ENCODE assay signal across 15 cellular contexts in the genomic region with DNA sequence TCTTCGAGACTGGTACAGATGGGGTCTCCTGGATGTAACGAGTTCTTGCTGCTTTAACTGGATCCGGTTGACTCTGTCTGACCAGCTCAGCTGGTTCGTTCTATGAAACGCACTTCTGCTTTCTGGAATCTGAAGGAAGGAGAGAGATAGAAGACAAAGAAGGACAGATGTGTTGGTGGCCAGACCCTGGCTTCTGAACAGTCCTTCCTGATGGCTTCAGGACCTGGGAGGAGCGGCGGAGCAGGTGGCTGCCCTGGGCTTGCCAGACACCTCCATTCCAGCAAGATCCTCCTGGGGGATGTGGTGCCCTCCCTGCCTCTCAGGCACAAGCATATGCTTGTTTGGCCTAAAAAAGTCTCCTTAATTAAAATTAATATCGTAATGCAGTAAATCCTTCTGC.
DNase-seq lines count a peak whose midpoint lies in the region; ATAC-seq and TF ChIP-seq lines count a peak whose summit lies in the region.
"Had no signal": no experiment of that assay in that cellular context is flagged by ENCODE, and none has a peak within 500 bp of the region (broad histone marks: within the 10 kb centered on the region; RNA-seq: fewer than 3 reads in every experiment).

No MANE protein-coding gene starts in this region.

- no peak overlapping the region for H3K27ac Mint-ChIP-seq in stimulated activated naive CD8-positive, alpha-beta T cell treated with anti-CD3 and anti-CD28 coated beads, Interleukin-15, Interleukin-2, amounts not matched to agents 100 ng/mL and 50 ng/mL, for 24 hours
- peak overlapping the region; percentile 82 to 98 (median 84) for H3K27ac Mint-ChIP-seq in brain
- peak overlapping the region; percentile 75 to 96 (median 85) for H3K27ac Mint-ChIP-seq in naive thymus-derived CD8-positive, alpha-beta T cell
- H3K27ac Mint-ChIP-seq in activated CD4-positive, alpha-beta T cell treated with anti-CD3 and anti-CD28 coated beads, Interleukin-2, amount 10 ng/mL, durations not matched to agents 7 days and 5 days: no peak overlapping the region
- H3K27ac Mint-ChIP-seq: activated B cell treated with CpG ODN at 0.5 μM for 24 hours; stimulated activated naive B cell treated with anti-CD40 and anti-IgM and Interleukin-4, amounts not matched to agents 10 μg/mL and 1 μg/mL and 100 μg/mL, for 72 hours had no signal

- H3K27me3 Mint-ChIP-seq in stimulated activated naive CD8-positive, alpha-beta T cell treated with anti-CD3 and anti-CD28 coated beads, Interleukin-15, Interleukin-2, amounts not matched to agents 100 ng/mL and 50 ng/mL, for 24 hours: no peaks in the 10 kb centered on the region
- peaks cover 2% of the 10 kb centered on the region for H3K27me3 Mint-ChIP-seq in brain
- H3K27me3 Mint-ChIP-seq in naive thymus-derived CD8-positive, alpha-beta T cell: no peaks in the 10 kb centered on the region
- H3K27me3 Mint-ChIP-seq in activated CD4-positive, alpha-beta T cell treated with anti-CD3 and anti-CD28 coated beads, Interleukin-2, amount 10 ng/mL, durations not matched to agents 7 days and 5 days: no peaks in the 10 kb centered on the region
- H3K27me3 Mint-ChIP-seq: activated B cell treated with CpG ODN at 0.5 μM for 24 hours; stimulated activated naive B cell treated with anti-CD40 and anti-IgM and Interleukin-4, amounts not matched to agents 10 μg/mL and 1 μg/mL and 100 μg/mL, for 72 hours had no signal

- DNase-seq in stimulated activated naive CD8-positive, alpha-beta T cell treated with anti-CD3 and anti-CD28 coated beads, Interleukin-15, Interleukin-2, amounts not matched to agents 100 U/mL and 50 U/mL, for 24 hours: no peak
- DNase-seq in naive thymus-derived CD8-positive, alpha-beta T cell: no peak
- no peak for DNase-seq in activated CD4-positive, alpha-beta T cell treated with anti-CD3 and anti-CD28 coated beads, Interleukin-2, amount 10 ng/mL, durations not matched to agents 7 days and 5 days
- DNase-seq in NCI-H187 treated with DMSO at 0.1 percent for 48 hours (lab: John Stamatoyannopoulos, UW) (no peak), NCI-H526 (lab: John Stamatoyannopoulos, UW) (no peak)
- no peak for DNase-seq in effector CD4-positive, alpha-beta T cell
- DNase-seq: activated B cell treated with CpG ODN at 0.5 μM for 24 hours; activated naive CD4-positive, alpha-beta T cell treated with anti-CD3 and anti-CD28 coated beads, Interleukin-2, amount 50 U/mL, for 16 hours; Caco-2; H9; NCI-H774; stimulated activated naive B cell treated with anti-CD40 and anti-IgM and Interleukin-4, amounts not matched to agents 10 μg/mL and 1 μg/mL and 100 μg/mL, for 72 hours had no signal

- peaks cover 4% of the 10 kb centered on the region for H3K36me3 Mint-ChIP-seq in stimulated activated naive CD8-positive, alpha-beta T cell treated with anti-CD3 and anti-CD28 coated beads, Interleukin-15, Interleukin-2, amounts not matched to agents 100 ng/mL and 50 ng/mL, for 24 hours (ENCODE audit: low read depth)
- H3K36me3 Mint-ChIP-seq in brain: peaks cover 27% of the 10 kb centered on the region
- peaks cover 6 to 32% (median 7%) of the 10 kb centered on the region in 3 donors for H3K36me3 Mint-ChIP-seq in naive thymus-derived CD8-positive, alpha-beta T cell
- H3K36me3 Mint-ChIP-seq in activated CD4-positive, alpha-beta T cell treated with anti-CD3 and anti-CD28 coated beads, Interleukin-2, amount 10 ng/mL, durations not matched to agents 7 days and 5 days (ENCODE audit: low read depth): no peaks in the 10 kb centered on the region
- H3K36me3 Mint-ChIP-seq: stimulated activated naive B cell treated with anti-CD40 and anti-IgM and Interleukin-4, amounts not matched to agents 10 μg/mL and 1 μg/mL and 100 μg/mL, for 72 hours had no signal

- TF ChIP-seq CTCF in brain (conservative IDR thresholded peaks at IDR 0.05): no peak

- peak overlapping the region; percentile 52 for H3K4me3 Mint-ChIP-seq in stimulated activated naive CD8-positive, alpha-beta T cell treated with anti-CD3 and anti-CD28 coated beads, Interleukin-15, Interleukin-2, amounts not matched to agents 100 ng/mL and 50 ng/mL, for 24 hours
- H3K4me3 Mint-ChIP-seq in brain: peak overlapping the region in 4 of 5 experiments; percentile 11 to 50 (median 38)
- peak overlapping the region in 9 of 10 donors; percentile 47 to 81 (median 70) for H3K4me3 Mint-ChIP-seq in naive thymus-derived CD8-positive, alpha-beta T cell
- H3K4me3 Mint-ChIP-seq in activated CD4-positive, alpha-beta T cell treated with anti-CD3 and anti-CD28 coated beads, Interleukin-2, amount 10 ng/mL, durations not matched to agents 7 days and 5 days: no peak overlapping the region
- H3K4me3 Mint-ChIP-seq: activated B cell treated with CpG ODN at 0.5 μM for 24 hours; H9; stimulated activated naive B cell treated with anti-CD40 and anti-IgM and Interleukin-4, amounts not matched to agents 10 μg/mL and 1 μg/mL and 100 μg/mL, for 72 hours had no signal

- H3K4me1 Mint-ChIP-seq in stimulated activated naive CD8-positive, alpha-beta T cell treated with anti-CD3 and anti-CD28 coated beads, Interleukin-15, Interleukin-2, amounts not matched to agents 100 ng/mL and 50 ng/mL, for 24 hours (ENCODE audit: low read depth): peaks cover 35% of the 10 kb centered on the region
- peaks cover 43% of the 10 kb centered on the region for H3K4me1 Mint-ChIP-seq in brain
- peaks cover 33 to 82% (median 62%) of the 10 kb centered on the region in 4 donors for H3K4me1 Mint-ChIP-seq in naive thymus-derived CD8-positive, alpha-beta T cell
- peaks cover 17% of the 10 kb centered on the region for H3K4me1 Mint-ChIP-seq in activated CD4-positive, alpha-beta T cell treated with anti-CD3 and anti-CD28 coated beads, Interleukin-2, amount 10 ng/mL, durations not matched to agents 7 days and 5 days
- H3K4me1 Mint-ChIP-seq: activated B cell treated with CpG ODN at 0.5 μM for 24 hours; stimulated activated naive B cell treated with anti-CD40 and anti-IgM and Interleukin-4, amounts not matched to agents 10 μg/mL and 1 μg/mL and 100 μg/mL, for 72 hours had no signal

- CTCF ChIA-PET in activated CD4-positive, alpha-beta T cell treated with anti-CD3 and anti-CD28 coated beads, Interleukin-2, amount 10 ng/mL, durations not matched to agents 7 days and 5 days (lab: Charles Lee): no interaction called here

- POLR2A ChIA-PET in naive thymus-derived CD8-positive, alpha-beta T cell (lab: Charles Lee): no interaction called here
- POLR2A ChIA-PET in activated CD4-positive, alpha-beta T cell treated with anti-CD3 and anti-CD28 coated beads, Interleukin-2, amount 10 ng/mL, durations not matched to agents 7 days and 5 days (lab: Charles Lee): no interaction called here

- no peaks in the 10 kb centered on the region for H3K9me3 Mint-ChIP-seq in stimulated activated naive CD8-positive, alpha-beta T cell treated with anti-CD3 and anti-CD28 coated beads, Interleukin-15, Interleukin-2, amounts not matched to agents 100 ng/mL and 50 ng/mL, for 24 hours
- peaks cover 0 to 5% (median 4%) of the 10 kb centered on the region in 5 experiments for H3K9me3 Mint-ChIP-seq in brain
- H3K9me3 Mint-ChIP-seq in naive thymus-derived CD8-positive, alpha-beta T cell: peaks cover 0 to 5% (median 0%) of the 10 kb centered on the region in 9 donors
- peaks cover 2% of the 10 kb centered on the region for H3K9me3 Mint-ChIP-seq in activated CD4-positive, alpha-beta T cell treated with anti-CD3 and anti-CD28 coated beads, Interleukin-2, amount 10 ng/mL, durations not matched to agents 7 days and 5 days
- H3K9me3 Mint-ChIP-seq: activated B cell treated with CpG ODN at 0.5 μM for 24 hours, H9 had no signal

- ATAC-seq in stimulated activated naive CD8-positive, alpha-beta T cell treated with anti-CD3 and anti-CD28 coated beads, Interleukin-15, Interleukin-2, amounts not matched to agents 100 U/mL and 50 U/mL, for 24 hours: no peak
- no peak for ATAC-seq in naive thymus-derived CD8-positive, alpha-beta T cell
- ATAC-seq: Panc1; stimulated activated naive B cell treated with anti-CD40 and anti-IgM and Interleukin-4, amounts not matched to agents 10 μg/mL and 1 μg/mL and 100 μg/mL, for 72 hours had no signal

Comparison
In these comparisons a context has a peak if more than half of its experiments do, and no peak if none do; other contexts are left out.
1. H3K27ac Mint-ChIP-seq: peak in brain (5 of 5) and naive thymus-derived CD8-positive, alpha-beta T cell (10 of 10); none in stimulated activated naive CD8-positive, alpha-beta T cell treated with anti-CD3 and anti-CD28 coated beads, Interleukin-15, Interleukin-2, amounts not matched to agents 100 ng/mL and 50 ng/mL, for 24 hours (single experiment) and activated CD4-positive, alpha-beta T cell treated with anti-CD3 and anti-CD28 coated beads, Interleukin-2, amount 10 ng/mL, durations not matched to agents 7 days and 5 days (single experiment).